ENCODE assay signal across 1 cellular context in genomic region chr2:43018179-43019024, GRCh38.
TF ChIP-seq lines count a peak whose summit lies in the region.

No MANE protein-coding gene starts in this region.

TF ChIP-seq in HepG2, 621 proteins besides CTCF, POLR2A, EP300 and RAD21 (continued from another document and continues in another):
- no peak for TF ChIP-seq FIP1L1 (IDR thresholded peaks at IDR 0.05; ENCODE audit: borderline replicate concordance, insufficient read depth, low read depth, low read length)
- no peak for TF ChIP-seq RFX3 (CRISPR knock-in tag; IDR thresholded peaks at IDR 0.05)
- TF ChIP-seq THRA (CRISPR knock-in tag; IDR thresholded peaks at IDR 0.05; ENCODE audit: borderline replicate concordance), result peak; percentile 91
- peak; percentile 96 for TF ChIP-seq BORCS8-MEF2B (CRISPR knock-in tag; IDR thresholded peaks at IDR 0.05)
- TF ChIP-seq ZBTB1 (CRISPR knock-in tag; IDR thresholded peaks at IDR 0.05; ENCODE audit: borderline replicate concordance), result no peak
- 0 out of 2 replicates have a peak, but pooled peaks have one; percentile 82 for TF ChIP-seq PAX8 (CRISPR knock-in tag; IDR thresholded peaks at IDR 0.05; ENCODE audit: borderline replicate concordance)
- peak; percentile 40; the same call in 1 of the 2 replicates for TF ChIP-seq CSRNP1 (CRISPR knock-in tag; IDR thresholded peaks at IDR 0.05)
- peak; percentile 68; the same call in 1 of the 2 replicates for TF ChIP-seq ZNF224 (CRISPR knock-in tag; IDR thresholded peaks at IDR 0.05)
- peak; percentile 71 for TF ChIP-seq ZBTB20 (CRISPR knock-in tag; IDR thresholded peaks at IDR 0.05; ENCODE audit: borderline replicate concordance, low read depth)
- TF ChIP-seq HDAC1 (CRISPR knock-in tag; IDR thresholded peaks at IDR 0.05), result peak; percentile 83
- TF ChIP-seq SRSF9 (IDR thresholded peaks at IDR 0.05; ENCODE audit: borderline replicate concordance, insufficient read depth, low read depth, low read length, poor library complexity, severe bottlenecking), result no peak
- TF ChIP-seq SIN3A (IDR thresholded peaks at IDR 0.05; ENCODE audit: borderline replicate concordance, low read depth, low read length), result no peak
- TF ChIP-seq MNT (IDR thresholded peaks at IDR 0.05), result no peak
- TF ChIP-seq ZBTB44 (CRISPR knock-in tag; IDR thresholded peaks at IDR 0.05), result no peak
- peak; percentile 98 for TF ChIP-seq ZNF782 (CRISPR knock-in tag; IDR thresholded peaks at IDR 0.05; ENCODE audit: borderline replicate concordance)
- peak; percentile 63; the same call in 1 of the 2 replicates for TF ChIP-seq ETV5 (CRISPR knock-in tag; IDR thresholded peaks at IDR 0.05; ENCODE audit: borderline replicate concordance)
- peak; percentile 64; the same call in 1 of the 2 replicates for TF ChIP-seq AKAP8 (CRISPR knock-in tag; IDR thresholded peaks at IDR 0.05)
- TF ChIP-seq SALL2 (CRISPR knock-in tag; IDR thresholded peaks at IDR 0.05), result 0 out of 2 replicates have a peak, but pooled peaks have one; percentile 68
- no peak for TF ChIP-seq U2AF1 (optimal IDR thresholded peaks at IDR 0.05; ENCODE audit: low read depth, low read length)
- TF ChIP-seq ZNF281 (CRISPR knock-in tag; IDR thresholded peaks at IDR 0.05; ENCODE audit: borderline replicate concordance), result peak; percentile 93
- TF ChIP-seq ZNF280D (CRISPR knock-in tag; IDR thresholded peaks at IDR 0.05), result peak; percentile 95
- no peak for TF ChIP-seq SRSF1 (optimal IDR thresholded peaks at IDR 0.05; ENCODE audit: low read depth, low read length)
- TF ChIP-seq STAG1 (CRISPR knock-in tag; IDR thresholded peaks at IDR 0.05), result peak; percentile 44
- peak; percentile 61 for TF ChIP-seq PHF8 (CRISPR knock-in tag; IDR thresholded peaks at IDR 0.05)
- TF ChIP-seq EZH2 (conservative IDR thresholded peaks at IDR 0.05; ENCODE audit: low read depth, low read length), result no peak
- peak; percentile 92 for TF ChIP-seq ZNF609 (CRISPR knock-in tag; IDR thresholded peaks at IDR 0.05; ENCODE audit: borderline replicate concordance)
- peak; percentile 87 for TF ChIP-seq PAXIP1 (CRISPR knock-in tag; conservative IDR thresholded peaks at IDR 0.05)
- peak; percentile 79 for TF ChIP-seq ZFX (CRISPR knock-in tag; IDR thresholded peaks at IDR 0.05; ENCODE audit: low read depth)
- peak; percentile 97 for TF ChIP-seq ZNF101 (CRISPR knock-in tag; IDR thresholded peaks at IDR 0.05; ENCODE audit: borderline replicate concordance, low read depth)
- TF ChIP-seq ATF5 (CRISPR knock-in tag; IDR thresholded peaks at IDR 0.05; ENCODE audit: low read depth), result peak; percentile 61; the same call in 1 of the 2 replicates
- TF ChIP-seq ASH2L (IDR thresholded peaks at IDR 0.05; ENCODE audit: insufficient read length, low read depth, low read length), result peak; percentile 63
- 0 out of 2 replicates have a peak, but pooled peaks have one; percentile 39 for TF ChIP-seq ZKSCAN1 (IDR thresholded peaks at IDR 0.05; ENCODE audit: low read length)
- peak; percentile 93 for TF ChIP-seq CBX1 (IDR thresholded peaks at IDR 0.05; ENCODE audit: low read depth)
- TF ChIP-seq DPF2 (CRISPR knock-in tag; IDR thresholded peaks at IDR 0.05; ENCODE audit: borderline replicate concordance, low read depth), result peak; percentile 99
- no peak for TF ChIP-seq ZNF160 (CRISPR knock-in tag; IDR thresholded peaks at IDR 0.05)
- TF ChIP-seq DMAP1 (CRISPR knock-in tag; IDR thresholded peaks at IDR 0.05), result peak; percentile 79
